12 cellular contexts compared by ENCODE assay signal in genomic region chr1:168498159-168498609, GRCh38. TPM values are rescaled to one million over a fixed set of nuclear protein-coding genes. Genes with fewer than 3 reads are reported as not detected.
DNase-seq lines count a peak whose midpoint lies in the region; ATAC-seq, FAIRE-seq and TF ChIP-seq lines count a peak whose summit lies in the region.
"Had no signal": no experiment of that assay in that cellular context is flagged by ENCODE, and none has a peak within 500 bp of the region (broad histone marks: within the 10 kb centered on the region; RNA-seq: fewer than 3 reads in every experiment).

No MANE protein-coding gene starts in this region.

- no peaks in the 10 kb centered on the region for H3K27me3 Mint-ChIP-seq in activated CD8-positive, alpha-beta T cell treated with anti-CD3 and anti-CD28 coated beads, Interleukin-2, amount 10 ng/mL, durations not matched to agents 7 days and 5 days (ENCODE audit: low read depth)

- peak; percentile 4 for DNase-seq in DMS79 treated with DMSO at 0.1 percent for 48 hours (lab: John Stamatoyannopoulos, UW)
- DNase-seq in DMS79 (lab: John Stamatoyannopoulos, UW), result no peak
- peak; percentile 73 for DNase-seq in NCI-H345 (lab: John Stamatoyannopoulos, UW)
- DNase-seq in fibroblast of mammary gland (ENCODE audit: low read depth), result peak; percentile 79
- peak; percentile 43 for DNase-seq in skeletal muscle cell (ENCODE audit: low read depth)
- DNase-seq in activated CD8-positive, alpha-beta T cell treated with anti-CD3 and anti-CD28 coated beads, Interleukin-2, amount 10 ng/mL, durations not matched to agents 7 days and 5 days, result no peak
- DNase-seq in RCC 7860 (ENCODE audit: low spot score), result no peak
- DNase-seq: activated effector memory CD4-positive, alpha-beta T cell treated with anti-CD3 and anti-CD28 coated beads, Interleukin-2, amount 50 U/mL, for 16 hours; retina had no signal

- H3K9me3 Mint-ChIP-seq in activated CD8-positive, alpha-beta T cell treated with anti-CD3 and anti-CD28 coated beads, Interleukin-2, amount 10 ng/mL, durations not matched to agents 7 days and 5 days (ENCODE audit: insufficient read depth), result peaks cover 11% of the 10 kb centered on the region

- no peak for FAIRE-seq in RCC 7860 (lab: Jason Lieb, UNC)
- FAIRE-seq: A204.1 had no signal

- POLR2A ChIA-PET in activated CD8-positive, alpha-beta T cell treated with anti-CD3 and anti-CD28 coated beads, Interleukin-2, amount 10 ng/mL, durations not matched to agents 7 days and 5 days (lab: Charles Lee), result no interaction called here

- no peak for ATAC-seq in activated CD8-positive, alpha-beta T cell treated with anti-CD3 and anti-CD28 coated beads, Interleukin-2, amount 10 ng/mL, durations not matched to agents 7 days and 5 days
- ATAC-seq in GM18867 (IDR thresholded peaks at IDR 0.05; ENCODE audit: unreplicated experiment), result no peak

- H3K27ac Mint-ChIP-seq in activated CD8-positive, alpha-beta T cell treated with anti-CD3 and anti-CD28 coated beads, Interleukin-2, amount 10 ng/mL, durations not matched to agents 7 days and 5 days, result no peak overlapping the region

- peaks cover 46% of the 10 kb centered on the region for H3K4me1 Mint-ChIP-seq in activated CD8-positive, alpha-beta T cell treated with anti-CD3 and anti-CD28 coated beads, Interleukin-2, amount 10 ng/mL, durations not matched to agents 7 days and 5 days (ENCODE audit: low read depth)

- TF ChIP-seq CTCF in fibroblast of mammary gland (conservative IDR thresholded peaks at IDR 0.05; ENCODE audit: control insufficient read depth, insufficient read depth, low read depth, low read length), result no peak

- no peak overlapping the region for H3K4me3 ChIP-seq in fibroblast of mammary gland (ENCODE audit: control insufficient read depth, low read depth, low read length)
- no peak overlapping the region for H3K4me3 ChIP-seq in skeletal muscle cell (ENCODE audit: low read depth, low read length)

- CTCF ChIA-PET in activated CD8-positive, alpha-beta T cell treated with anti-CD3 and anti-CD28 coated beads, Interleukin-2, amount 10 ng/mL, durations not matched to agents 7 days and 5 days (lab: Charles Lee), result interaction anchor here (1.4 kb wide), 1 partner anchor 16 kb away, joined by 3 read pairs; no protein-coding TSS in a partner anchor

- H3K4me3 Mint-ChIP-seq in activated CD8-positive, alpha-beta T cell treated with anti-CD3 and anti-CD28 coated beads, Interleukin-2, amount 10 ng/mL, durations not matched to agents 7 days and 5 days, result no peak overlapping the region

- peaks cover 38% of the 10 kb centered on the region for H3K36me3 Mint-ChIP-seq in activated CD8-positive, alpha-beta T cell treated with anti-CD3 and anti-CD28 coated beads, Interleukin-2, amount 10 ng/mL, durations not matched to agents 7 days and 5 days (ENCODE audit: low read depth)

RNA-seq across cellular contexts. Expression of gene XCL2, which starts 45.6 kb away (rescaled TPM):
- total RNA-seq in activated CD8-positive, alpha-beta T cell treated with anti-CD3 and anti-CD28 coated beads, Interleukin-2, amount 10 ng/mL, durations not matched to agents 7 days and 5 days, result 10 to 100 TPM; 41.2 to 41.8 TPM
- total RNA-seq: HT1080 had no signal

Comparison
In these comparisons a context has a peak if more than half of its experiments do, and no peak if none do; other contexts are left out.
1. DNase-seq: peak in DMS79 treated with DMSO at 0.1 percent for 48 hours (single experiment), NCI-H345 (single experiment), fibroblast of mammary gland (single experiment) and skeletal muscle cell (single experiment); none in DMS79 (single experiment), activated CD8-positive, alpha-beta T cell treated with anti-CD3 and anti-CD28 coated beads, Interleukin-2, amount 10 ng/mL, durations not matched to agents 7 days and 5 days (single experiment) and RCC 7860 (single experiment).